Comparison of ENCODE assay signal across 9 cellular contexts in the genomic region with DNA sequence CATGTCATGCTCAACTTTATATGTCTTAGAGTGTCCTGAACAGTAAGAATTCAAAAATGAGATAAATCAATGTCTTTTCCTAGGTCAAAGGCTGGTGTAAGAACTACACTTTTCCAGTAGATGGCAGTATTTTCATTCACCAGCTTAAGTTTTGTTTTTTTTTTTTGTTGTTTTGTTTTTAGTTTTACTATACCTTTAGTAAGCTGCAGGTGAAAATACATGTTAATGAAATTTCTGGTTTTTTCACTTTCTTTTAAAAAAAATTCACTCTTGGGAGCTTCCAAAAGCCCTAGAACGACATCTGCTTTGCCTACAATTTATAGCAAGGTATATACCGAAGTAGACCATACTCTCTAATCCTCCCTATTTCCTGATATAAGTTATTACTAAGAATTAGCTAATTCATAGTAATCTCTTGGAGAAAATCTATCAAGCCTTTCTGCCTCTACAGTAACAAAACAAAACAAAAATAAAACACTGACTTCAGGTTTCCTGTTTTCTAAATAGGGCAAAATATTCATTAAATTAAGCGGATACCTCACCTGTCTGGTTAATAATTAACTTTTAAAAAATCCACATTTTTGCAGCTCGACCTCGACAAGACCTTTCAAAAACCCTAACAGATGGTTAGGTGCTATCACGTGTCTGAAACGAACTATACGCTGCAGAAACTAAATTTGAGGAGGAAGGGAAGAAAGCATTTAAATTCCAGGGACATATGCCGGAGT. TPM values are rescaled to one million over a fixed set of nuclear protein-coding genes. Genes with fewer than 3 reads are reported as not detected.
A peak's percentile ranks its signal among the peaks of the same experiment; 100 is the strongest.
DNase-seq lines count a peak whose midpoint lies in the region; ATAC-seq and TF ChIP-seq lines count a peak whose summit lies in the region.
"Had no signal": no experiment of that assay in that cellular context is flagged by ENCODE, and none has a peak within 500 bp of the region (broad histone marks: within the 10 kb centered on the region; RNA-seq: fewer than 3 reads in every experiment).

No MANE protein-coding gene starts in this region.

- no peak overlapping the region for H2BK5ac ChIP-seq in mesendoderm (ENCODE audit: low read length)

- H4K8ac ChIP-seq in mesendoderm (ENCODE audit: low read depth, low read length) = no peak overlapping the region

- H3F3A ChIP-seq in GM23338 (replicated peaks; ENCODE audit: low read depth) = no peaks in the 10 kb centered on the region

- H4K20me1 ChIP-seq in GM23338 (replicated peaks; ENCODE audit: insufficient read depth) = no peaks in the 10 kb centered on the region

- H3K79me1 ChIP-seq in mesendoderm (ENCODE audit: low read length) = peaks cover 1% of the 10 kb centered on the region

- H3K23ac ChIP-seq in mesendoderm (ENCODE audit: low read length) = no peak overlapping the region

- ATAC-seq in CD4-positive, CD25-positive, alpha-beta regulatory T cell (ENCODE audit: low read depth in 2 of 2) = no peak
- ATAC-seq in GM23338 (no peak), HG02885 (IDR thresholded peaks at IDR 0.05; ENCODE audit: poor library complexity, unreplicated experiment) (no peak), GM18505 (IDR thresholded peaks at IDR 0.05; ENCODE audit: unreplicated experiment) (no peak)

- no CpG with 5 or more reads among the region's 9 CpGs for WGBS in mesendoderm (ENCODE audit: extremely low coverage, insufficient coverage, low lambda C conversion rate)

- DNase-seq in CD4-positive, CD25-positive, alpha-beta regulatory T cell = peak in 2 of 3 donors; percentile 70 to 72
- DNase-seq in GM23338 (ENCODE audit: low spot score) (peak; percentile 63), NCI-H748 treated with DMSO at 0.1 percent for 48 hours (lab: John Stamatoyannopoulos, UW) (peak; percentile 15), cerebellum (ENCODE audit: low spot score) (peak; percentile 58), mesendoderm (peak; percentile 33), 8988T (no peak)

- H3K4ac ChIP-seq in mesendoderm (ENCODE audit: low read depth, low read length) = no peak overlapping the region

- no peaks in the 10 kb centered on the region for H3K9me3 ChIP-seq in CD4-positive, CD25-positive, alpha-beta regulatory T cell (ENCODE audit: control insufficient read depth in 2 of 2, low read length in 2 of 2)

- no peaks in the 10 kb centered on the region for H3K9me2 ChIP-seq in GM23338 (ENCODE audit: insufficient read depth)

- peak overlapping the region; percentile 52 for H3K56ac ChIP-seq in mesendoderm (ENCODE audit: low read length)

- H3K4me3 Mint-ChIP-seq in CD4-positive, CD25-positive, alpha-beta regulatory T cell = peak overlapping the region; percentile 82 to 91 (median 88)
- peak overlapping the region; percentile 79 for H3K4me3 Mint-ChIP-seq in GM23338

- H3K79me2 ChIP-seq in GM23338 (replicated peaks; ENCODE audit: insufficient read depth) (no peaks in the 10 kb centered on the region; the same call in 1 of the 2 replicates), mesendoderm (ENCODE audit: control insufficient read depth, insufficient read depth, low read length) (peaks cover 5% of the 10 kb centered on the region)

- peak in 1 of 2 experiments; percentile 95 for TF ChIP-seq CTCF in GM23338 (conservative IDR thresholded peaks at IDR 0.05; ENCODE audit: low read depth in 2 of 2)

- H3K4me1 Mint-ChIP-seq in CD4-positive, CD25-positive, alpha-beta regulatory T cell = peaks cover 6 to 16% (median 10%) of the 10 kb centered on the region in 4 donors
- H3K4me1 Mint-ChIP-seq in GM23338 = peaks cover 14% of the 10 kb centered on the region; the same call in 2 of the 3 replicates

- H3K27ac Mint-ChIP-seq in CD4-positive, CD25-positive, alpha-beta regulatory T cell = peak overlapping the region; percentile 48 to 93 (median 61)
- H3K27ac Mint-ChIP-seq in GM23338 = no peak overlapping the region
- H3K27ac Mint-ChIP-seq: T-helper 1 cell treated with Interleukin-12 subunit alpha and Interleukin-12 subunit beta and Interleukin-4 antibody, amounts not matched to agents 30 μg/mL and 1 μg/mL, for 36 hours had no signal

- peaks cover 46% of the 10 kb centered on the region for H3K27me3 Mint-ChIP-seq in CD4-positive, CD25-positive, alpha-beta regulatory T cell
- peaks cover 33% of the 10 kb centered on the region for H3K27me3 Mint-ChIP-seq in GM23338 (ENCODE audit: insufficient read depth, low read depth, poor library complexity)

- H3K9ac ChIP-seq in mesendoderm (ENCODE audit: low read length) = peak overlapping the region; percentile 72

- H3K4me1 ChIP-seq in CD4-positive, CD25-positive, alpha-beta regulatory T cell (ENCODE audit: control insufficient read depth, insufficient read depth, low read length, poor library complexity, severe bottlenecking) = peaks cover 33% of the 10 kb centered on the region
- H3K4me1 ChIP-seq in GM23338 (ENCODE audit: insufficient read depth) = peaks cover 17% of the 10 kb centered on the region
- H3K4me1 ChIP-seq in mesendoderm (ENCODE audit: control insufficient read depth, low read depth, low read length) = peaks cover 4% of the 10 kb centered on the region

- peak overlapping the region; percentile 85 for H3K4me2 ChIP-seq in GM23338
- H3K4me2 ChIP-seq in mesendoderm (ENCODE audit: low read length) = peak overlapping the region; percentile 81

- no peak overlapping the region for H2BK15ac ChIP-seq in mesendoderm (replicated peaks; ENCODE audit: low read depth)

- peak overlapping the region; percentile 92 for H2AFZ ChIP-seq in GM23338

- peaks cover 0 to 3% (median 0%) of the 10 kb centered on the region in 7 donors for H3K9me3 Mint-ChIP-seq in CD4-positive, CD25-positive, alpha-beta regulatory T cell
- H3K9me3 Mint-ChIP-seq in GM23338 = no peaks in the 10 kb centered on the region
- H3K9me3 Mint-ChIP-seq: T-helper 1 cell treated with Interleukin-12 subunit alpha and Interleukin-12 subunit beta and Interleukin-4 antibody, amounts not matched to agents 30 μg/mL and 1 μg/mL, for 36 hours had no signal

- no peak overlapping the region for H2AK5ac ChIP-seq in mesendoderm (ENCODE audit: low read length)

- peaks cover 10% of the 10 kb centered on the region for H3K27me3 ChIP-seq in CD4-positive, CD25-positive, alpha-beta regulatory T cell (ENCODE audit: control insufficient read depth, insufficient read depth, low read length)
- H3K27me3 ChIP-seq in GM23338 (ENCODE audit: insufficient read depth) (peaks cover 35% of the 10 kb centered on the region), mesendoderm (ENCODE audit: insufficient read depth, low read length, poor library complexity) (no peaks in the 10 kb centered on the region)

- peak overlapping the region; percentile 75 for H3K27ac ChIP-seq in CD4-positive, CD25-positive, alpha-beta regulatory T cell (ENCODE audit: insufficient read depth, low read length, poor library complexity, severe bottlenecking)
- H3K27ac ChIP-seq in GM23338 (ENCODE audit: low read depth) = no peak overlapping the region
- H3K27ac ChIP-seq in mesendoderm (ENCODE audit: low read depth, low read length) = no peak overlapping the region

- H2BK120ac ChIP-seq in mesendoderm (ENCODE audit: low read depth, low read length) = no peak overlapping the region

- H3K36me3 ChIP-seq in CD4-positive, CD25-positive, alpha-beta regulatory T cell (ENCODE audit: control insufficient read depth, insufficient read depth, low read length) = no peaks in the 10 kb centered on the region
- H3K36me3 ChIP-seq in GM23338 (ENCODE audit: insufficient read depth) = no peaks in the 10 kb centered on the region
- no peaks in the 10 kb centered on the region for H3K36me3 ChIP-seq in mesendoderm (ENCODE audit: control insufficient read depth, insufficient read depth, low read length)

- H3K4me3 ChIP-seq in CD4-positive, CD25-positive, alpha-beta regulatory T cell (ENCODE audit: low read depth, low read length) = peak overlapping the region; percentile 70
- H3K4me3 ChIP-seq in GM23338 = peak overlapping the region; percentile 90
- no peak overlapping the region for H3K4me3 ChIP-seq in mesendoderm (ENCODE audit: low read length)

- no peaks in the 10 kb centered on the region for H3K36me3 Mint-ChIP-seq in CD4-positive, CD25-positive, alpha-beta regulatory T cell
- H3K36me3 Mint-ChIP-seq in GM23338 (ENCODE audit: low read depth) = no peaks in the 10 kb centered on the region

- no peak for TF ChIP-seq POLR2A in GM18505 (IDR thresholded peaks at IDR 0.05; ENCODE audit: borderline replicate concordance, extremely low read depth, insufficient read depth, insufficient read length)

- no peak overlapping the region for H4K5ac ChIP-seq in mesendoderm (ENCODE audit: low read length)

- no peak overlapping the region for H3K18ac ChIP-seq in mesendoderm (ENCODE audit: low read length)

RNA-seq across cellular contexts. Expression of gene SAMD4A, which starts 2.7 kb away (rescaled TPM):
- total RNA-seq in CD4-positive, CD25-positive, alpha-beta regulatory T cell = 7.9 TPM
- polyA plus RNA-seq in CD4-positive, CD25-positive, alpha-beta regulatory T cell = under 1 TPM in 3 of 4 donors, not detected in 1; 0.05 to 0.16 (median 0.10) TPM
- total RNA-seq in GM23338 (2014; rRNA removed; shearing (Covaris generic)) = 5.2 and 6.9 TPM in 2 replicates
- 1.1 and 1.6 TPM in 2 replicates for polyA plus RNA-seq in GM23338 (2016; fragmentation: Nextera tagmentation; extraction: Ambion mirVana)
- 15.7 TPM for total RNA-seq in cerebellum
- polyA plus RNA-seq in mesendoderm (2013, experiment 1 of 2) = 20.2 TPM
- 20.1 TPM for polyA plus RNA-seq in mesendoderm (2013, experiment 2 of 2)

RNA-seq across cellular contexts. Expression of gene CGRRF1, which starts 54.5 kb away (rescaled TPM):
- total RNA-seq in CD4-positive, CD25-positive, alpha-beta regulatory T cell = 27.7 TPM
- 10 to 100 TPM; 31.1 to 45.6 (median 33.4) TPM for polyA plus RNA-seq in CD4-positive, CD25-positive, alpha-beta regulatory T cell
- total RNA-seq in GM23338 (2014; rRNA removed; shearing (Covaris generic)) = 18.8 and 20.7 TPM in 2 replicates
- polyA plus RNA-seq in GM23338 (2016; fragmentation: Nextera tagmentation; extraction: Ambion mirVana) = 23.0 and 28.3 TPM in 2 replicates
- 18.3 TPM for total RNA-seq in cerebellum
- polyA plus RNA-seq in mesendoderm (2013, experiment 1 of 2) = 16.5 TPM
- polyA plus RNA-seq in mesendoderm (2013, experiment 2 of 2) = 16.1 TPM
